ENCODE assay signal across 8 cellular contexts in the genomic region with DNA sequence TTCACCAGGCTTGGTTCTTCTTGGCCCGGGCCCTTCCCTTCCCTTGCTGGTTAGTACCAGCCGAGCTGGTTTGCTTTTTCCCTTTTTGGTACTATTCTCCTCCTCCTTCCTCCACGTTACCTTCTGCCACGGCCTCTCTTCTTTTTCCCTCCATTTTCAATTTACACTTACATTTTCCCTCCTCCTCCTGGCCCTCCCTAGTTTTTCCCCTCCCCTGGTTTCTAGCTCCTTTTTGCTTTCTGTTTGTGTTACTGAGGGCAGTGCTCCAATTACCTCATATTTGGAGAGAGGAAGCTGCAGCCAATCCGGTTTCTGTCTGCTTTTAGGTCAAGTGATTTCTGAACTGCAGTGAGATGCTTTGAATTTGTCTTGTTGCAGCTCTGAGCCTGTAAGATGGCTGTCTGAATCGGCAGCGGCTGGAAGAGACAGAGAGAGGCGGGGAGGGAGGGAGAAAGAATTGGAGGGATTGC.
DNase-seq lines count a peak whose midpoint lies in the region; ATAC-seq, FAIRE-seq and TF ChIP-seq lines count a peak whose summit lies in the region.

No MANE protein-coding gene starts in this region.

- H3K36me3 Mint-ChIP-seq in Caco-2 (ENCODE audit: insufficient read depth, unreplicated experiment) (peaks cover 14% of the 10 kb centered on the region), mesothelial cell of epicardium (no peaks in the 10 kb centered on the region), type B pancreatic cell (peaks cover 6% of the 10 kb centered on the region)

- H3K9me3 Mint-ChIP-seq in Caco-2 (ENCODE audit: unreplicated experiment) (no peaks in the 10 kb centered on the region), mesothelial cell of epicardium (no peaks in the 10 kb centered on the region), type B pancreatic cell (no peaks in the 10 kb centered on the region)

- H3K27ac Mint-ChIP-seq in Caco-2 (ENCODE audit: unreplicated experiment) (peak overlapping the region; percentile 75), mesothelial cell of epicardium (peak overlapping the region; percentile 90), type B pancreatic cell (peak overlapping the region; percentile 90)

- H3K79me2 ChIP-seq in SK-N-SH (ENCODE audit: insufficient read depth), result peaks cover 98% of the 10 kb centered on the region

- H3K9me3 ChIP-seq in Caco-2, result no peaks in the 10 kb centered on the region
- no peaks in the 10 kb centered on the region for H3K9me3 ChIP-seq in SK-N-SH

- ATAC-seq in GM18517 (IDR thresholded peaks at IDR 0.05; ENCODE audit: unreplicated experiment), result no peak
- ATAC-seq in GM21619 (IDR thresholded peaks at IDR 0.05; ENCODE audit: unreplicated experiment), result no peak

- H3F3A ChIP-seq in SK-N-SH (replicated peaks; ENCODE audit: insufficient read depth), result no peaks in the 10 kb centered on the region

- H3K4me1 ChIP-seq in Caco-2, result peaks cover 53% of the 10 kb centered on the region
- peaks cover 10 to 12% of the 10 kb centered on the region in 2 experiments; a peak in 3 of 4 replicates for H3K4me1 ChIP-seq in SK-N-SH (ENCODE audit: control insufficient read depth in 1 of 2, insufficient read depth in 2 of 2, low read depth in 1 of 2, low read length in 1 of 2)

- H4K20me1 ChIP-seq in SK-N-SH (ENCODE audit: insufficient read depth), result peaks cover 46% of the 10 kb centered on the region

- intact Hi-C loops in Caco-2 (cut with micrococcal nuclease; ENCODE audit: unreplicated experiment), result no loop called here

- TF ChIP-seq CTCF in Caco-2 (IDR thresholded peaks at IDR 0.05; ENCODE audit: insufficient read depth in 1 of 2, low read depth in 1 of 2, low read length in 1 of 2, severe bottlenecking in 1 of 2, unreplicated experiment in 1 of 2) (no peak), SK-N-SH (IDR thresholded peaks at IDR 0.05) (no peak), mesothelial cell of epicardium (IDR thresholded peaks at IDR 0.05; ENCODE audit: unreplicated experiment) (no peak), type B pancreatic cell (conservative IDR thresholded peaks at IDR 0.05) (no peak)

- WGBS in SK-N-SH (ENCODE audit: low lambda C conversion rate), result 70% methylated on average over 8 of the region's 8 CpGs

- H3K4me3 Mint-ChIP-seq in Caco-2 (ENCODE audit: unreplicated experiment) (peak overlapping the region; percentile 69), mesothelial cell of epicardium (peak overlapping the region; percentile 59), type B pancreatic cell (peak overlapping the region; percentile 82)

- H3K27me3 Mint-ChIP-seq in Caco-2 (ENCODE audit: insufficient read depth, unreplicated experiment) (no peaks in the 10 kb centered on the region), mesothelial cell of epicardium (ENCODE audit: low read depth) (no peaks in the 10 kb centered on the region), type B pancreatic cell (no peaks in the 10 kb centered on the region)

- TF ChIP-seq EP300 in SK-N-SH (IDR thresholded peaks at IDR 0.05; ENCODE audit: borderline replicate concordance in 1 of 2, low read depth in 1 of 2, low read length in 1 of 2), result no peak

- H3K27ac ChIP-seq in SK-N-SH (ENCODE audit: low read depth in 2 of 2, low read length in 1 of 2), result peak overlapping the region in 1 of 2 experiments; percentile 36; a peak in 1 of 4 replicates

- H3K36me3 ChIP-seq in Caco-2 (ENCODE audit: control insufficient read depth, insufficient read depth, low read length) (no peaks in the 10 kb centered on the region), SK-N-SH (replicated peaks in 1 of 2; ENCODE audit: control insufficient read depth in 1 of 2, insufficient read depth in 2 of 2, low read length in 1 of 2) (peaks cover 9 to 17% of the 10 kb centered on the region in 2 experiments)

- POLR2A ChIA-PET in Caco-2 (lab: Charles Lee) (no interaction called here), SK-N-SH (lab: Yijun Ruan, JAX) (no interaction called here)

- DNase-seq in Caco-2 (no peak), HTR-8/SVneo (ENCODE audit: insufficient read length, low spot score) (peak; percentile 31), SK-N-SH (no peak), mesothelial cell of epicardium (ENCODE audit: low spot score in 2 of 2, unreplicated experiment in 2 of 2) (no peak), type B pancreatic cell (ENCODE audit: extremely low spot score, unreplicated experiment) (no peak)

- H3K4me1 Mint-ChIP-seq in Caco-2 (ENCODE audit: low read depth, unreplicated experiment) (peaks cover 48% of the 10 kb centered on the region), mesothelial cell of epicardium (peaks cover 50% of the 10 kb centered on the region), type B pancreatic cell (ENCODE audit: unreplicated experiment) (peaks cover 47% of the 10 kb centered on the region)

- no peak overlapping the region for H3K4me3 ChIP-seq in Caco-2 (ENCODE audit: low read depth, low read length)
- H3K4me3 ChIP-seq in SK-N-SH (ENCODE audit: low read depth in 2 of 2, low read length in 1 of 2), result no peak overlapping the region

- BruUV-seq in Caco-2 (replicated peaks; lab: Mats Ljungman, UMichigan), result no TSS peak

- H3K9me2 ChIP-seq in SK-N-SH, result no peaks in the 10 kb centered on the region

- CTCF ChIA-PET in Caco-2 (lab: Charles Lee), result interaction anchor here (0.9 to 1.3 kb wide), 3 partner anchors 9 to 169 kb away, joined by 3 to 6 read pairs (median 4); no protein-coding TSS in a partner anchor
- CTCF ChIA-PET in SK-N-SH (lab: Yijun Ruan, JAX), result interaction anchor here (0.6 to 2.7 kb wide), 4 partner anchors 10 to 119 kb away, joined by 3 to 18 read pairs (median 8); no protein-coding TSS in a partner anchor

- no peak overlapping the region for H2AFZ ChIP-seq in SK-N-SH (ENCODE audit: low read depth)

- no peak for TF ChIP-seq RAD21 in SK-N-SH (IDR thresholded peaks at IDR 0.05; ENCODE audit: low read length)

- no peaks in the 10 kb centered on the region for H3K27me3 ChIP-seq in Caco-2 (replicated peaks; ENCODE audit: control insufficient read depth, insufficient read depth, low read length)
- H3K27me3 ChIP-seq in SK-N-SH (ENCODE audit: insufficient read depth), result no peaks in the 10 kb centered on the region

- H3K4me2 ChIP-seq in SK-N-SH, result peak overlapping the region; percentile 53

- no peak overlapping the region; the same call in 1 of the 2 replicates for H3K9ac ChIP-seq in SK-N-SH

- FAIRE-seq in HTR-8/SVneo (lab: Jason Lieb, UNC) (no peak), endometrium (lab: Jason Lieb, UNC) (peak; percentile 89)

TF ChIP-seq in SK-N-SH, 30 proteins besides CTCF, POLR2A, EP300 and RAD21:
- TF ChIP-seq MXI1 (IDR thresholded peaks at IDR 0.05; ENCODE audit: low read depth, low read length) (no peak), RCOR1 (IDR thresholded peaks at IDR 0.05; ENCODE audit: low read length) (no peak), GABPA (IDR thresholded peaks at IDR 0.05; ENCODE audit: low read depth) (no peak), TCF12 (IDR thresholded peaks at IDR 0.05) (no peak), MEF2A (IDR thresholded peaks at IDR 0.05; ENCODE audit: borderline replicate concordance, low read depth) (no peak), FOSL2 (IDR thresholded peaks at IDR 0.05; ENCODE audit: borderline replicate concordance, low read depth) (no peak), EZH2phosphoT487 (IDR thresholded peaks at IDR 0.05; ENCODE audit: borderline replicate concordance, low read depth) (no peak), RXRA (IDR thresholded peaks at IDR 0.05; ENCODE audit: borderline replicate concordance, low read depth) (no peak)
- TF ChIP-seq, protein P1, sequence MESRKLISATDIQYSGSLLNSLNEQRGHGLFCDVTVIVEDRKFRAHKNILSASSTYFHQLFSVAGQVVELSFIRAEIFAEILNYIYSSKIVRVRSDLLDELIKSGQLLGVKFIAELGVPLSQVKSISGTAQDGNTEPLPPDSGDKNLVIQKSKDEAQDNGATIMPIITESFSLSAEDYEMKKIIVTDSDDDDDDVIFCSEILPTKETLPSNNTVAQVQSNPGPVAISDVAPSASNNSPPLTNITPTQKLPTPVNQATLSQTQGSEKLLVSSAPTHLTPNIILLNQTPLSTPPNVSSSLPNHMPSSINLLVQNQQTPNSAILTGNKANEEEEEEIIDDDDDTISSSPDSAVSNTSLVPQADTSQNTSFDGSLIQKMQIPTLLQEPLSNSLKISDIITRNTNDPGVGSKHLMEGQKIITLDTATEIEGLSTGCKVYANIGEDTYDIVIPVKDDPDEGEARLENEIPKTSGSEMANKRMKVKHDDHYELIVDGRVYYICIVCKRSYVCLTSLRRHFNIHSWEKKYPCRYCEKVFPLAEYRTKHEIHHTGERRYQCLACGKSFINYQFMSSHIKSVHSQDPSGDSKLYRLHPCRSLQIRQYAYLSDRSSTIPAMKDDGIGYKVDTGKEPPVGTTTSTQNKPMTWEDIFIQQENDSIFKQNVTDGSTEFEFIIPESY (IDR thresholded peaks at IDR 0.05; ENCODE audit: borderline replicate concordance, low read depth), result no peak
- TF ChIP-seq, protein P2, sequence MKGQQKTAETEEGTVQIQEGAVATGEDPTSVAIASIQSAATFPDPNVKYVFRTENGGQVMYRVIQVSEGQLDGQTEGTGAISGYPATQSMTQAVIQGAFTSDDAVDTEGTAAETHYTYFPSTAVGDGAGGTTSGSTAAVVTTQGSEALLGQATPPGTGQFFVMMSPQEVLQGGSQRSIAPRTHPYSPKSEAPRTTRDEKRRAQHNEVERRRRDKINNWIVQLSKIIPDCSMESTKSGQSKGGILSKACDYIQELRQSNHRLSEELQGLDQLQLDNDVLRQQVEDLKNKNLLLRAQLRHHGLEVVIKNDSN (IDR thresholded peaks at IDR 0.05; ENCODE audit: borderline replicate concordance, low read depth), result no peak
